ENCODE assay signal across 18 cellular contexts in the genomic region with DNA sequence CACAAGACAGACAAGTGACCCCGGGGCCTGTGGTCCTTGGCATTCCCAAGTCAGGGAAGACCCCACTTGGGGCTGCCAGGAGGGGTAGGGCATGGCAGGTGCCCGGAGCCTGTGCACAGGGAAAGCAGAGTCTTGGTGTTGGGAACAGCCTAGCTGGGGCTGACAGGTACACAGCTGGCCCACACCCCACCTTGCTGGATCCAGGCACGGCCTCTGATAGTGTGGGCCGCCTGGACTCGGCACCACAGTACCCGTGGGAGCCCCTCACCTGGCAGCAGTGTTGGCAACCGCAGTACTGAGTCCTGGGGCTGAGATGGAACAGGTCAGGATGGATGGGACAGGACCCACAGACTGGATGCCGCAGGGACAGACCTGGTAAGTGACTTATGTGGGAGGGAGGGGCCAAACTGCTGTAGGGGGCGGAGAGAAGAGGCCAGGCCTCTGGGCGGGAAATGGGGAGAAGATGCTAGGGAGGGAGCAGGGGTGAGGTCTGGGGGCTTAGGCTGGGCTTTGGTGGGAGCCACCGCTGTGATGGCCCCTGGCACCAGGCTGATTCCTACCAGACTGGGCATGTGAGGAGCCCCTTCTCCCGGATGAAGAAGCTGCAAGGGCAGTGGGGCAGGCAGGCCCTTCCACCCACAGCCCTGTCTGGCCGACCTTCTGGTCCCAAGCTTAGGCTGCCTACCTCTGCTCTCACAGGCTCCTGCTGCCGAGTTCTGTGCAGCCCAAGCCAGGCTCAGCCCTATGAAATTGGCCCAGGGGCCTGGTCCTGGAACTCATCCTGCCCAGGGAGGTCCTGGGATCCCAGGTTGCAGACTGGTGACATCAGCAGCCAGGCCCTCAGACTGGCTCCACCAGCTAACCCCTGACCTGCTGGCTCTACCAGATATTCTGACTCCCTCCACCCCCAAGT. TPM values are rescaled to one million over a fixed set of nuclear protein-coding genes. Genes with fewer than 3 reads are reported as not detected.
A peak's percentile ranks its signal among the peaks of the same experiment; 100 is the strongest.
DNase-seq lines count a peak whose midpoint lies in the region; ATAC-seq, FAIRE-seq and TF ChIP-seq lines count a peak whose summit lies in the region.
"Had no signal": no experiment of that assay in that cellular context is flagged by ENCODE, and none has a peak within 500 bp of the region (broad histone marks: within the 10 kb centered on the region; RNA-seq: fewer than 3 reads in every experiment).

TSS of gene TGM1 (minus strand) at position 357 of the 913 bp plus-strand sequence. CDS start 825 bp downstream, outside the sequence.

- intact Hi-C loops in HepG2 (cut with micrococcal nuclease; ENCODE audit: unreplicated experiment): no loop called here
- intact Hi-C loops in right lobe of liver (cut with DNase I): no loop called here
- intact Hi-C loops in vagina (cut with DNase I): no loop called here

- H3K9ac ChIP-seq in HepG2 (ENCODE audit: insufficient read depth, low read depth, low read length) (peak within 1 kb of the TSS; percentile 5; the same call in 1 of the 2 replicates), MM.1S (ENCODE audit: low read length) (no peak within 1 kb of the TSS)

- BruUV-seq in HepG2 (replicated peaks; lab: Mats Ljungman, UMichigan): no TSS peak

- no peaks in the 10 kb centered on the region for H3K9me3 Mint-ChIP-seq in nephron progenitor cell
- H3K9me3 Mint-ChIP-seq: HFFc6; nephron; stimulated activated naive CD8-positive, alpha-beta T cell treated with anti-CD3 and anti-CD28 coated beads, Interleukin-15, Interleukin-2, amounts not matched to agents 100 ng/mL and 50 ng/mL, for 24 hours; T-helper 2 cell treated with Interferon-gamma antibody and Interleukin-4, amounts not matched to agents 5 μg/mL and 100 μg/mL, for 36 hours had no signal

- H3K27ac ChIP-seq in HepG2 (ENCODE audit: extremely low read length, insufficient read depth, low read length) (no peak within 1 kb of the TSS), right lobe of liver (no peak within 1 kb of the TSS), epithelial cell of prostate (peak within 1 kb of the TSS; percentile 92), vagina (no peak within 1 kb of the TSS), MM.1S (ENCODE audit: low read length) (no peak within 1 kb of the TSS)
- H3K27ac ChIP-seq: coronary artery, gastrocnemius medialis, SJCRH30 had no signal

- no peak for TF ChIP-seq EP300 in HepG2 (IDR thresholded peaks at IDR 0.05; ENCODE audit: low read depth in 2 of 2, low read length in 2 of 2)
- TF ChIP-seq EP300 in HepG2 (CRISPR knock-in tag; IDR thresholded peaks at IDR 0.05; ENCODE audit: borderline replicate concordance): no peak

- CTCF ChIA-PET in HepG2 (lab: Yijun Ruan, JAX; ENCODE audit: low intra/inter-chr PET ratio, low total read pairs): no interaction called here

- H3K4me3 ChIP-seq in HepG2 (replicated peaks in 1 of 3; ENCODE audit: insufficient read depth in 1 of 3, low read depth in 2 of 3, low read length in 3 of 3): no peak within 1 kb of the TSS
- H3K4me3 ChIP-seq in right lobe of liver: no peak within 1 kb of the TSS
- peak within 1 kb of the TSS in 1 of 2 donors; percentile 26 for H3K4me3 ChIP-seq in vagina
- no peak within 1 kb of the TSS for H3K4me3 ChIP-seq in MM.1S (ENCODE audit: low read length)
- H3K4me3 ChIP-seq: coronary artery, gastrocnemius medialis, SJCRH30 had no signal

- H3K9me3 ChIP-seq in HepG2 (ENCODE audit: low read length) (no peaks in the 10 kb centered on the region), right lobe of liver (no peaks in the 10 kb centered on the region), vagina (no peaks in the 10 kb centered on the region), MM.1S (replicated peaks; ENCODE audit: insufficient read depth, low read length) (no peaks in the 10 kb centered on the region), T-helper 17 cell (ENCODE audit: control insufficient read depth, low read length, poor library complexity, severe bottlenecking) (no peaks in the 10 kb centered on the region)
- H3K9me3 ChIP-seq: gastrocnemius medialis, SJCRH30 had no signal

- peaks cover 2% of the 10 kb centered on the region for H3K27me3 Mint-ChIP-seq in nephron progenitor cell (ENCODE audit: low read depth, poor library complexity)
- H3K27me3 Mint-ChIP-seq in T-helper 17 cell: no peaks in the 10 kb centered on the region
- H3K27me3 Mint-ChIP-seq: stimulated activated naive CD8-positive, alpha-beta T cell treated with anti-CD3 and anti-CD28 coated beads, Interleukin-15, Interleukin-2, amounts not matched to agents 100 ng/mL and 50 ng/mL, for 24 hours had no signal

- in situ Hi-C loops in HepG2 (cut with HindIII; ENCODE audit: extremely low pct_ligation_motif_present, low pct_unique_long_range_greater_than_20kb): no loop called here

- H3K36me3 ChIP-seq in HepG2 (replicated peaks in 1 of 2; ENCODE audit: control insufficient read depth in 1 of 2, insufficient read depth in 2 of 2, low read length in 2 of 2) (peaks cover 19 to 28% of the 10 kb centered on the region in 2 experiments; a peak in 4 of 5 replicates), right lobe of liver (peaks cover 0 to 15% (median 5%) of the 10 kb centered on the region in 4 donors), vagina (peaks cover 0 to 21% of the 10 kb centered on the region in 2 donors), MM.1S (replicated peaks; ENCODE audit: insufficient read depth, low read length) (no peaks in the 10 kb centered on the region)
- H3K36me3 ChIP-seq: SJCRH30 had no signal

- H3K4me3 Mint-ChIP-seq in nephron progenitor cell: no peak within 1 kb of the TSS
- no peak within 1 kb of the TSS for H3K4me3 Mint-ChIP-seq in T-helper 17 cell
- H3K4me3 Mint-ChIP-seq: HFFc6; nephron; stimulated activated naive CD8-positive, alpha-beta T cell treated with anti-CD3 and anti-CD28 coated beads, Interleukin-15, Interleukin-2, amounts not matched to agents 100 ng/mL and 50 ng/mL, for 24 hours; T-helper 2 cell treated with Interferon-gamma antibody and Interleukin-4, amounts not matched to agents 5 μg/mL and 100 μg/mL, for 36 hours had no signal

- H3K27me3 ChIP-seq in HepG2 (ENCODE audit: control insufficient read depth in 1 of 2, insufficient read depth in 2 of 2, low read length in 2 of 2): no peaks in the 10 kb centered on the region
- no peaks in the 10 kb centered on the region for H3K27me3 ChIP-seq in right lobe of liver
- H3K27me3 ChIP-seq in vagina: no peaks in the 10 kb centered on the region
- H3K27me3 ChIP-seq in MM.1S (replicated peaks; ENCODE audit: insufficient read depth, low read length): no peaks in the 10 kb centered on the region
- H3K27me3 ChIP-seq: gastrocnemius medialis, SJCRH30 had no signal

- WGBS in HepG2 (ENCODE audit: low lambda C conversion rate): 83% methylated on average over 14 of the region's 14 CpGs
- 80% methylated on average over 1 of the region's 14 CpGs for WGBS in right lobe of liver (ENCODE audit: insufficient coverage, low coverage, low lambda C conversion rate, missing lambda C conversion rate)

- no peaks in the 10 kb centered on the region for H3K79me2 ChIP-seq in HepG2 (ENCODE audit: insufficient read depth, low read length)
- H3K79me2 ChIP-seq in MM.1S (ENCODE audit: low read length): no peaks in the 10 kb centered on the region

- no peak for FAIRE-seq in HepG2 (lab: Jason Lieb, UNC)

- H4K20me1 ChIP-seq in HepG2 (ENCODE audit: insufficient read depth, low read length) (no peaks in the 10 kb centered on the region), MM.1S (ENCODE audit: insufficient read depth, low read length) (no peaks in the 10 kb centered on the region)

- POLR2A ChIA-PET in HepG2 (lab: Yijun Ruan, JAX): interaction anchor here (1.0 to 16.5 kb wide), 5 partner anchors 7 to 44 kb away, joined by 3 to 435 read pairs (median 23); partner anchors contain the start of genes CIDEB, DHRS1, NOP9 and RABGGTA

- H3K27ac Mint-ChIP-seq in nephron progenitor cell: peak within 1 kb of the TSS; percentile 2
- no peak within 1 kb of the TSS for H3K27ac Mint-ChIP-seq in T-helper 17 cell
- H3K27ac Mint-ChIP-seq: HFFc6; stimulated activated naive CD8-positive, alpha-beta T cell treated with anti-CD3 and anti-CD28 coated beads, Interleukin-15, Interleukin-2, amounts not matched to agents 100 ng/mL and 50 ng/mL, for 24 hours; T-helper 2 cell treated with Interferon-gamma antibody and Interleukin-4, amounts not matched to agents 5 μg/mL and 100 μg/mL, for 36 hours had no signal

- no peak for TF ChIP-seq POLR2A in HepG2 (IDR thresholded peaks at IDR 0.05; ENCODE audit: insufficient read depth in 1 of 2, low read depth in 2 of 2, low read length in 2 of 2)
- no peak for TF ChIP-seq POLR2A in right lobe of liver (IDR thresholded peaks at IDR 0.05)
- no peak for TF ChIP-seq POLR2A in vagina (IDR thresholded peaks at IDR 0.05)

- H3K4me1 ChIP-seq in HepG2 (ENCODE audit: insufficient read depth, low read length) (peaks cover 13% of the 10 kb centered on the region), right lobe of liver (no peaks in the 10 kb centered on the region), vagina (peaks cover 11% of the 10 kb centered on the region), MM.1S (ENCODE audit: low read length) (no peaks in the 10 kb centered on the region)
- H3K4me1 ChIP-seq: gastrocnemius medialis, SJCRH30 had no signal

- H3F3A ChIP-seq in MM.1S (ENCODE audit: insufficient read depth, low read length): no peaks in the 10 kb centered on the region

- DNase-seq in HepG2 (ENCODE audit: low spot score) (no peak), right lobe of liver (no peak), epithelial cell of prostate (ENCODE audit: low read depth, low spot score) (no peak), nephron progenitor cell (no peak), vagina (ENCODE audit: extremely low spot score in 2 of 2) (no peak), MM.1S (no peak), T-helper 17 cell (no peak)
- DNase-seq: activated CD4-positive, alpha-beta T cell treated with anti-CD3 and anti-CD28 coated beads for 1 hour; gastrocnemius medialis; HFFc6; NCI-H2107; NCI-H526 treated with DMSO at 0.1 percent for 48 hours; SJCRH30 had no signal

- no peak for TF ChIP-seq CTCF in HepG2 (CRISPR knock-in tag; IDR thresholded peaks at IDR 0.05)
- TF ChIP-seq CTCF in right lobe of liver (IDR thresholded peaks at IDR 0.05): no peak
- TF ChIP-seq CTCF in nephron progenitor cell (IDR thresholded peaks at IDR 0.05): no peak
- TF ChIP-seq CTCF in vagina (IDR thresholded peaks at IDR 0.05): no peak
- no peak for TF ChIP-seq CTCF in MM.1S (IDR thresholded peaks at IDR 0.05; ENCODE audit: low read length)

- peaks cover 6% of the 10 kb centered on the region for H3K4me1 Mint-ChIP-seq in nephron progenitor cell
- peaks cover 11% of the 10 kb centered on the region for H3K4me1 Mint-ChIP-seq in T-helper 17 cell

- ATAC-seq in HepG2 (peak; percentile 1), right lobe of liver (no peak), GM18907 (IDR thresholded peaks at IDR 0.05; ENCODE audit: unreplicated experiment) (no peak), T-helper 17 cell (no peak)
- ATAC-seq: gastrocnemius medialis had no signal

- H2AFZ ChIP-seq in HepG2 (ENCODE audit: low read length) (no peak within 1 kb of the TSS), MM.1S (ENCODE audit: low read length) (no peak within 1 kb of the TSS)

- no peaks in the 10 kb centered on the region for H3K9me2 ChIP-seq in MM.1S (replicated peaks; ENCODE audit: insufficient read depth, low read length)

- H3K4me2 ChIP-seq in HepG2 (ENCODE audit: low read depth, low read length): no peak within 1 kb of the TSS
- no peak within 1 kb of the TSS for H3K4me2 ChIP-seq in MM.1S (ENCODE audit: low read depth, low read length)

- TF ChIP-seq RAD21 in HepG2 (CRISPR knock-in tag; IDR thresholded peaks at IDR 0.05): no peak

- H3K36me3 Mint-ChIP-seq in nephron progenitor cell (ENCODE audit: low read depth) (peaks cover 10% of the 10 kb centered on the region), T-helper 17 cell (ENCODE audit: low read depth) (peaks cover 15% of the 10 kb centered on the region)

RNA-seq across cellular contexts. Expression of gene TGM1, which starts in this region (rescaled TPM):
- total RNA-seq in HepG2 (2016; rRNA removed; fragmentation: Illumina TruSeq; extraction: Trizol) (1.9 and 3.2 TPM in 2 replicates), right lobe of liver (1 to 10 TPM in 2 of 6 experiments, under 1 TPM in 4; 0.37 to 1.9 (median 0.77) TPM), vagina (269 TPM), T-helper 17 cell (1 to 10 TPM; 3.4 to 4.3 TPM)
- 2.0 and 2.8 TPM in 2 replicates for total RNA-seq in HepG2 (2016; cell fraction: cytosol; rRNA removed; fragmentation: Illumina TruSeq; extraction: Trizol; ENCODE audit: low read depth)
- 0.86 and 4.5 TPM in 2 replicates for total RNA-seq in HepG2 (2016; cell fraction: insoluble cytoplasmic fraction; rRNA removed; fragmentation: Illumina TruSeq; extraction: Trizol)
- 2.8 and 3.2 TPM in 2 replicates for total RNA-seq in HepG2 (2016; cell fraction: membrane; rRNA removed; fragmentation: Illumina TruSeq; extraction: Trizol)
- 5.9 and 9.4 TPM in 2 replicates for total RNA-seq in HepG2 (2016; cell fraction: nucleus; rRNA removed; fragmentation: Illumina TruSeq; extraction: Trizol)
- 9.5 and 10.6 TPM in 2 replicates for polyA plus RNA-seq in HepG2 (2011; rRNA removed)
- 2.8 and 4.4 TPM in 2 replicates for polyA plus RNA-seq in HepG2 (2011; cell fraction: cytosol; rRNA removed)
- 70.4 and 118 TPM in 2 replicates for polyA plus RNA-seq in HepG2 (2011; cell fraction: nucleus; rRNA removed)
- 5.0 and 6.8 TPM in 2 replicates for polyA plus RNA-seq in HepG2 (2012)
- 1.5 and 2.0 TPM in 2 replicates for polyA plus RNA-seq in HepG2 (2016; cell fraction: cytosol; fragmentation: Illumina TruSeq; extraction: Trizol; ENCODE audit: low read depth)
- polyA plus RNA-seq in HepG2 (2016; cell fraction: insoluble cytoplasmic fraction; fragmentation: Illumina TruSeq; extraction: Trizol; ENCODE audit: low read depth): 1.4 and 1.7 TPM in 2 replicates
- polyA plus RNA-seq in HepG2 (2016; cell fraction: membrane; fragmentation: Illumina TruSeq; extraction: Trizol; ENCODE audit: low read depth): 1.9 and 2.6 TPM in 2 replicates
- 19.1 and 23.5 TPM in 2 replicates for polyA plus RNA-seq in HepG2 (2016; cell fraction: nucleus; fragmentation: Illumina TruSeq; extraction: Trizol; ENCODE audit: insufficient read depth, low read depth)
- 10.5 and 15.8 TPM in 2 replicates for polyA minus RNA-seq in HepG2 (2011; rRNA and poly(A)+ RNA removed; ENCODE audit: low replicate concordance)
- polyA minus RNA-seq in HepG2 (2011; cell fraction: cytosol; rRNA and poly(A)+ RNA removed): 1.6 TPM in 1 of 2 replicates, not detected in the other
- polyA minus RNA-seq in HepG2 (2011; cell fraction: nucleus; rRNA and poly(A)+ RNA removed): 19.0 and 26.3 TPM in 2 replicates

Comparison
In these comparisons a context has a peak if more than half of its experiments do, and no peak if none do; other contexts are left out.
1. RNA of gene TGM1 (total RNA-seq): 269 TPM in vagina (single experiment); 3.4 to 4.3 TPM in T-helper 17 cell, 0.86 to 9.4 TPM in HepG2 and 0.37 to 1.9 TPM in right lobe of liver; every median in the first group is over 10 times any median in the second.